Comparison of ENCODE assay signal across 1 cellular context in genomic region chr11:121553806-121554205, GRCh38.
TF ChIP-seq lines count a peak whose summit lies in the region.

No MANE protein-coding gene starts in this region.

TF ChIP-seq in HepG2, 621 proteins besides CTCF, POLR2A, EP300 and RAD21 (continued from another document and continues in another):
- TF ChIP-seq, protein P1, sequence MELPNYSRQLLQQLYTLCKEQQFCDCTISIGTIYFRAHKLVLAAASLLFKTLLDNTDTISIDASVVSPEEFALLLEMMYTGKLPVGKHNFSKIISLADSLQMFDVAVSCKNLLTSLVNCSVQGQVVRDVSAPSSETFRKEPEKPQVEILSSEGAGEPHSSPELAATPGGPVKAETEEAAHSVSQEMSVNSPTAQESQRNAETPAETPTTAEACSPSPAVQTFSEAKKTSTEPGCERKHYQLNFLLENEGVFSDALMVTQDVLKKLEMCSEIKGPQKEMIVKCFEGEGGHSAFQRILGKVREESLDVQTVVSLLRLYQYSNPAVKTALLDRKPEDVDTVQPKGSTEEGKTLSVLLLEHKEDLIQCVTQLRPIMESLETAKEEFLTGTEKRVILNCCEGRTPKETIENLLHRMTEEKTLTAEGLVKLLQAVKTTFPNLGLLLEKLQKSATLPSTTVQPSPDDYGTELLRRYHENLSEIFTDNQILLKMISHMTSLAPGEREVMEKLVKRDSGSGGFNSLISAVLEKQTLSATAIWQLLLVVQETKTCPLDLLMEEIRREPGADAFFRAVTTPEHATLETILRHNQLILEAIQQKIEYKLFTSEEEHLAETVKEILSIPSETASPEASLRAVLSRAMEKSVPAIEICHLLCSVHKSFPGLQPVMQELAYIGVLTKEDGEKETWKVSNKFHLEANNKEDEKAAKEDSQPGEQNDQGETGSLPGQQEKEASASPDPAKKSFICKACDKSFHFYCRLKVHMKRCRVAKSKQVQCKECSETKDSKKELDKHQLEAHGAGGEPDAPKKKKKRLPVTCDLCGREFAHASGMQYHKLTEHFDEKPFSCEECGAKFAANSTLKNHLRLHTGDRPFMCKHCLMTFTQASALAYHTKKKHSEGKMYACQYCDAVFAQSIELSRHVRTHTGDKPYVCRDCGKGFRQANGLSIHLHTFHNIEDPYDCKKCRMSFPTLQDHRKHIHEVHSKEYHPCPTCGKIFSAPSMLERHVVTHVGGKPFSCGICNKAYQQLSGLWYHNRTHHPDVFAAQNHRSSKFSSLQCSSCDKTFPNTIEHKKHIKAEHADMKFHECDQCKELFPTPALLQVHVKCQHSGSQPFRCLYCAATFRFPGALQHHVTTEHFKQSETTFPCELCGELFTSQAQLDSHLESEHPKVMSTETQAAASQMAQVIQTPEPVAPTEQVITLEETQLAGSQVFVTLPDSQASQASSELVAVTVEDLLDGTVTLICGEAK (IDR thresholded peaks at IDR 0.05) = no peak
- TF ChIP-seq, protein P1 (CRISPR knock-in tag; IDR thresholded peaks at IDR 0.05) = peak; percentile 57; the same call in 1 of the 2 replicates
- TF ChIP-seq ZNF614 (CRISPR knock-in tag; IDR thresholded peaks at IDR 0.05; ENCODE audit: borderline replicate concordance) (peak; percentile 56; the same call in 1 of the 2 replicates), ATF4 (CRISPR knock-in tag; IDR thresholded peaks at IDR 0.05) (peak in 1 of 2 experiments; percentile 60; a peak in 1 of 4 replicates), ZNF263 (CRISPR knock-in tag; IDR thresholded peaks at IDR 0.05) (peak; percentile 78), MIER3 (CRISPR knock-in tag; IDR thresholded peaks at IDR 0.05; ENCODE audit: borderline replicate concordance) (peak; percentile 73; the same call in 1 of the 2 replicates), ZNF12 (CRISPR knock-in tag; IDR thresholded peaks at IDR 0.05) (peak; percentile 93), ZNF317 (CRISPR knock-in tag; IDR thresholded peaks at IDR 0.05) (peak; percentile 64; the same call in 1 of the 2 replicates), FOXK1 (CRISPR knock-in tag; IDR thresholded peaks at IDR 0.05; ENCODE audit: borderline replicate concordance, low read depth) (peak; percentile 58; the same call in 1 of the 2 replicates), CBFB (CRISPR knock-in tag; IDR thresholded peaks at IDR 0.05) (0 out of 2 replicates have a peak, but pooled peaks have one; percentile 40), AHDC1 (CRISPR knock-in tag; IDR thresholded peaks at IDR 0.05; ENCODE audit: borderline replicate concordance) (peak; percentile 78; the same call in 1 of the 2 replicates), USF2 (IDR thresholded peaks at IDR 0.05; ENCODE audit: low read depth, low read length) (peak; percentile 27; the same call in 1 of the 2 replicates), USF2 (CRISPR knock-in tag; IDR thresholded peaks at IDR 0.05; ENCODE audit: borderline replicate concordance) (peak; percentile 52; the same call in 1 of the 2 replicates), ELF1 (CRISPR knock-in tag; IDR thresholded peaks at IDR 0.05) (0 out of 2 replicates have a peak, but pooled peaks have one; percentile 16), ZBTB20 (CRISPR knock-in tag; IDR thresholded peaks at IDR 0.05; ENCODE audit: borderline replicate concordance, low read depth) (peak; percentile 54; the same call in 1 of the 2 replicates), ZSCAN31 (CRISPR knock-in tag; IDR thresholded peaks at IDR 0.05; ENCODE audit: low read depth) (peak; percentile 83; the same call in 1 of the 2 replicates), CEBPZ (IDR thresholded peaks at IDR 0.05; ENCODE audit: low read length) (no peak), RXRA (CRISPR knock-in tag; IDR thresholded peaks at IDR 0.05) (peak; percentile 86), KDM2A (CRISPR knock-in tag; IDR thresholded peaks at IDR 0.05; ENCODE audit: borderline replicate concordance, low read depth) (peak; percentile 66; the same call in 1 of the 2 replicates), MED8 (CRISPR knock-in tag; IDR thresholded peaks at IDR 0.05; ENCODE audit: insufficient replicate concordance) (no peak), SAP130 (CRISPR knock-in tag; IDR thresholded peaks at IDR 0.05; ENCODE audit: low read depth) (peak; percentile 92), ZKSCAN8 (CRISPR knock-in tag; IDR thresholded peaks at IDR 0.05; ENCODE audit: borderline replicate concordance) (peak; percentile 47; the same call in 1 of the 2 replicates), PAWR (CRISPR knock-in tag; IDR thresholded peaks at IDR 0.05; ENCODE audit: borderline replicate concordance) (no peak)
- TF ChIP-seq, protein P2, sequence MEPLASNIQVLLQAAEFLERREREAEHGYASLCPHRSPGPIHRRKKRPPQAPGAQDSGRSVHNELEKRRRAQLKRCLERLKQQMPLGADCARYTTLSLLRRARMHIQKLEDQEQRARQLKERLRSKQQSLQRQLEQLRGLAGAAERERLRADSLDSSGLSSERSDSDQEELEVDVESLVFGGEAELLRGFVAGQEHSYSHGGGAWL (CRISPR knock-in tag; IDR thresholded peaks at IDR 0.05) = no peak
- TF ChIP-seq, protein P3, sequence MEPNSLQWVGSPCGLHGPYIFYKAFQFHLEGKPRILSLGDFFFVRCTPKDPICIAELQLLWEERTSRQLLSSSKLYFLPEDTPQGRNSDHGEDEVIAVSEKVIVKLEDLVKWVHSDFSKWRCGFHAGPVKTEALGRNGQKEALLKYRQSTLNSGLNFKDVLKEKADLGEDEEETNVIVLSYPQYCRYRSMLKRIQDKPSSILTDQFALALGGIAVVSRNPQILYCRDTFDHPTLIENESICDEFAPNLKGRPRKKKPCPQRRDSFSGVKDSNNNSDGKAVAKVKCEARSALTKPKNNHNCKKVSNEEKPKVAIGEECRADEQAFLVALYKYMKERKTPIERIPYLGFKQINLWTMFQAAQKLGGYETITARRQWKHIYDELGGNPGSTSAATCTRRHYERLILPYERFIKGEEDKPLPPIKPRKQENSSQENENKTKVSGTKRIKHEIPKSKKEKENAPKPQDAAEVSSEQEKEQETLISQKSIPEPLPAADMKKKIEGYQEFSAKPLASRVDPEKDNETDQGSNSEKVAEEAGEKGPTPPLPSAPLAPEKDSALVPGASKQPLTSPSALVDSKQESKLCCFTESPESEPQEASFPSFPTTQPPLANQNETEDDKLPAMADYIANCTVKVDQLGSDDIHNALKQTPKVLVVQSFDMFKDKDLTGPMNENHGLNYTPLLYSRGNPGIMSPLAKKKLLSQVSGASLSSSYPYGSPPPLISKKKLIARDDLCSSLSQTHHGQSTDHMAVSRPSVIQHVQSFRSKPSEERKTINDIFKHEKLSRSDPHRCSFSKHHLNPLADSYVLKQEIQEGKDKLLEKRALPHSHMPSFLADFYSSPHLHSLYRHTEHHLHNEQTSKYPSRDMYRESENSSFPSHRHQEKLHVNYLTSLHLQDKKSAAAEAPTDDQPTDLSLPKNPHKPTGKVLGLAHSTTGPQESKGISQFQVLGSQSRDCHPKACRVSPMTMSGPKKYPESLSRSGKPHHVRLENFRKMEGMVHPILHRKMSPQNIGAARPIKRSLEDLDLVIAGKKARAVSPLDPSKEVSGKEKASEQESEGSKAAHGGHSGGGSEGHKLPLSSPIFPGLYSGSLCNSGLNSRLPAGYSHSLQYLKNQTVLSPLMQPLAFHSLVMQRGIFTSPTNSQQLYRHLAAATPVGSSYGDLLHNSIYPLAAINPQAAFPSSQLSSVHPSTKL (CRISPR knock-in tag; IDR thresholded peaks at IDR 0.05) = peak; percentile 86
